Comparison of ENCODE assay signal across 1 cellular context in genomic region chrX:49043220-49043986, GRCh38.
TF ChIP-seq lines count a peak whose summit lies in the region.

Gene TFE3, minus strand, starts transcription at chrX:49043357. Its CDS starts 131 bp downstream, at chrX:49043226.

TF ChIP-seq in GM12878, 131 proteins besides CTCF, POLR2A, EP300 and RAD21 (continued from another document and continues in another):
- no peak for TF ChIP-seq EZH2 (IDR thresholded peaks at IDR 0.05; ENCODE audit: borderline replicate concordance, control insufficient read depth, low read depth, low read length)
- TF ChIP-seq BRCA1 (IDR thresholded peaks at IDR 0.05; ENCODE audit: low read depth, low read length) = no peak
- no peak; the same call in 1 of the 2 replicates for TF ChIP-seq SMARCA5 (IDR thresholded peaks at IDR 0.05)
- no peak for TF ChIP-seq CUX1 (IDR thresholded peaks at IDR 0.05; ENCODE audit: insufficient replicate concordance, low read depth, low read length)
- no peak for TF ChIP-seq STAT1 (conservative IDR thresholded peaks at IDR 0.05)
- TF ChIP-seq BACH1 (IDR thresholded peaks at IDR 0.05; ENCODE audit: borderline replicate concordance) = no peak
- TF ChIP-seq E2F4 (IDR thresholded peaks at IDR 0.05; ENCODE audit: low read depth, low read length) = no peak
- TF ChIP-seq ESRRA (IDR thresholded peaks at IDR 0.05; ENCODE audit: low read length) = no peak
- peak; percentile 52; the same call in 1 of the 2 replicates for TF ChIP-seq TAF1 (IDR thresholded peaks at IDR 0.05; ENCODE audit: borderline replicate concordance, low read depth, low read length)
- no peak for TF ChIP-seq TCF3 (IDR thresholded peaks at IDR 0.05; ENCODE audit: borderline replicate concordance, insufficient read depth, low read depth, low read length)
- no peak for TF ChIP-seq FOS (IDR thresholded peaks at IDR 0.05; ENCODE audit: borderline replicate concordance, extremely low read depth, insufficient read length)
- TF ChIP-seq CBFB (IDR thresholded peaks at IDR 0.05; ENCODE audit: low read depth) = no peak
- TF ChIP-seq KLF5 (IDR thresholded peaks at IDR 0.05; ENCODE audit: partially characterized antibody) = no peak
- TF ChIP-seq USF1 (IDR thresholded peaks at IDR 0.05; ENCODE audit: borderline replicate concordance, extremely low read length, insufficient read depth, low read depth, low read length) = no peak
- TF ChIP-seq HCFC1 (IDR thresholded peaks at IDR 0.05; ENCODE audit: low read length) = no peak
- TF ChIP-seq MTA3 (IDR thresholded peaks at IDR 0.05; ENCODE audit: borderline replicate concordance, low read length) = no peak
- TF ChIP-seq ZBTB33 (IDR thresholded peaks at IDR 0.05) = no peak
- TF ChIP-seq SPI1 (IDR thresholded peaks at IDR 0.05; ENCODE audit: borderline replicate concordance, insufficient read depth, low read depth, low read length) = no peak
- TF ChIP-seq SMC3 (IDR thresholded peaks at IDR 0.05; ENCODE audit: borderline replicate concordance, low read length) = peak; percentile 43; the same call in 1 of the 2 replicates
- peak; percentile 26; the same call in 1 of the 2 replicates for TF ChIP-seq YY1 (IDR thresholded peaks at IDR 0.05; ENCODE audit: low read depth, low read length)
- no peak for TF ChIP-seq NFIC (IDR thresholded peaks at IDR 0.05; ENCODE audit: low read depth, low read length)
- no peak for TF ChIP-seq POU2F2 (IDR thresholded peaks at IDR 0.05; ENCODE audit: borderline replicate concordance, low read depth, low read length)
- no peak for TF ChIP-seq DPF2 (IDR thresholded peaks at IDR 0.05)
- no peak for TF ChIP-seq IRF4 (IDR thresholded peaks at IDR 0.05; ENCODE audit: low read depth, low read length)
- TF ChIP-seq RUNX3 (IDR thresholded peaks at IDR 0.05; ENCODE audit: low read length) = peak; percentile 31; the same call in 1 of the 2 replicates
- TF ChIP-seq, protein P1, sequence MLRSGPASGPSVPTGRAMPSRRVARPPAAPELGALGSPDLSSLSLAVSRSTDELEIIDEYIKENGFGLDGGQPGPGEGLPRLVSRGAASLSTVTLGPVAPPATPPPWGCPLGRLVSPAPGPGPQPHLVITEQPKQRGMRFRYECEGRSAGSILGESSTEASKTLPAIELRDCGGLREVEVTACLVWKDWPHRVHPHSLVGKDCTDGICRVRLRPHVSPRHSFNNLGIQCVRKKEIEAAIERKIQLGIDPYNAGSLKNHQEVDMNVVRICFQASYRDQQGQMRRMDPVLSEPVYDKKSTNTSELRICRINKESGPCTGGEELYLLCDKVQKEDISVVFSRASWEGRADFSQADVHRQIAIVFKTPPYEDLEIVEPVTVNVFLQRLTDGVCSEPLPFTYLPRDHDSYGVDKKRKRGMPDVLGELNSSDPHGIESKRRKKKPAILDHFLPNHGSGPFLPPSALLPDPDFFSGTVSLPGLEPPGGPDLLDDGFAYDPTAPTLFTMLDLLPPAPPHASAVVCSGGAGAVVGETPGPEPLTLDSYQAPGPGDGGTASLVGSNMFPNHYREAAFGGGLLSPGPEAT (IDR thresholded peaks at IDR 0.05; ENCODE audit: low read depth) = no peak
- peak; percentile 73 for TF ChIP-seq SP1 (IDR thresholded peaks at IDR 0.05; ENCODE audit: low read depth, low read length)
- peak in 1 of 2 experiments; percentile 67; a peak in 2 of 3 replicates for TF ChIP-seq EGR1 (IDR thresholded peaks at IDR 0.05; ENCODE audit: borderline replicate concordance in 1 of 2, low read depth in 2 of 2, low read length in 2 of 2)
- TF ChIP-seq, protein P2, sequence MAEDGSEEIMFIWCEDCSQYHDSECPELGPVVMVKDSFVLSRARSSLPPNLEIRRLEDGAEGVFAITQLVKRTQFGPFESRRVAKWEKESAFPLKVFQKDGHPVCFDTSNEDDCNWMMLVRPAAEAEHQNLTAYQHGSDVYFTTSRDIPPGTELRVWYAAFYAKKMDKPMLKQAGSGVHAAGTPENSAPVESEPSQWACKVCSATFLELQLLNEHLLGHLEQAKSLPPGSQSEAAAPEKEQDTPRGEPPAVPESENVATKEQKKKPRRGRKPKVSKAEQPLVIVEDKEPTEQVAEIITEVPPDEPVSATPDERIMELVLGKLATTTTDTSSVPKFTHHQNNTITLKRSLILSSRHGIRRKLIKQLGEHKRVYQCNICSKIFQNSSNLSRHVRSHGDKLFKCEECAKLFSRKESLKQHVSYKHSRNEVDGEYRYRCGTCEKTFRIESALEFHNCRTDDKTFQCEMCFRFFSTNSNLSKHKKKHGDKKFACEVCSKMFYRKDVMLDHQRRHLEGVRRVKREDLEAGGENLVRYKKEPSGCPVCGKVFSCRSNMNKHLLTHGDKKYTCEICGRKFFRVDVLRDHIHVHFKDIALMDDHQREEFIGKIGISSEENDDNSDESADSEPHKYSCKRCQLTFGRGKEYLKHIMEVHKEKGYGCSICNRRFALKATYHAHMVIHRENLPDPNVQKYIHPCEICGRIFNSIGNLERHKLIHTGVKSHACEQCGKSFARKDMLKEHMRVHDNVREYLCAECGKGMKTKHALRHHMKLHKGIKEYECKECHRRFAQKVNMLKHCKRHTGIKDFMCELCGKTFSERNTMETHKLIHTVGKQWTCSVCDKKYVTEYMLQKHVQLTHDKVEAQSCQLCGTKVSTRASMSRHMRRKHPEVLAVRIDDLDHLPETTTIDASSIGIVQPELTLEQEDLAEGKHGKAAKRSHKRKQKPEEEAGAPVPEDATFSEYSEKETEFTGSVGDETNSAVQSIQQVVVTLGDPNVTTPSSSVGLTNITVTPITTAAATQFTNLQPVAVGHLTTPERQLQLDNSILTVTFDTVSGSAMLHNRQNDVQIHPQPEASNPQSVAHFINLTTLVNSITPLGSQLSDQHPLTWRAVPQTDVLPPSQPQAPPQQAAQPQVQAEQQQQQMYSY (CRISPR knock-in tag; IDR thresholded peaks at IDR 0.05) = no peak
- no peak for TF ChIP-seq KAT2A (conservative IDR thresholded peaks at IDR 0.05; ENCODE audit: control insufficient read depth, low read depth, low read length)
- 0 out of 4 replicates have a peak, but pooled peaks of 1 of the 2 experiments have one; percentile 22 for TF ChIP-seq IKZF2 (IDR thresholded peaks at IDR 0.05)
- peak in 1 of 2 experiments; percentile 8; a peak in 1 of 4 replicates for TF ChIP-seq BHLHE40 (IDR thresholded peaks at IDR 0.05; ENCODE audit: borderline replicate concordance in 1 of 2, low read depth in 2 of 2, low read length in 1 of 2)
- TF ChIP-seq RELA (IDR thresholded peaks at IDR 0.05; ENCODE audit: borderline replicate concordance, partially characterized antibody) = no peak
- TF ChIP-seq CREB1 (IDR thresholded peaks at IDR 0.05; ENCODE audit: low read depth) = peak; percentile 86
- TF ChIP-seq PAX5 (IDR thresholded peaks at IDR 0.05; ENCODE audit: borderline replicate concordance, low read depth, low read length) = no peak
- no peak for TF ChIP-seq RCOR1 (conservative IDR thresholded peaks at IDR 0.05; ENCODE audit: low read depth, low read length)
- TF ChIP-seq ATF7 (IDR thresholded peaks at IDR 0.05; ENCODE audit: low read depth) = peak; percentile 53; the same call in 1 of the 2 replicates
- TF ChIP-seq SIX5 (IDR thresholded peaks at IDR 0.05; ENCODE audit: low read depth, low read length, severe bottlenecking) = no peak
- no peak for TF ChIP-seq RBBP5 (conservative IDR thresholded peaks at IDR 0.05)
- TF ChIP-seq ASH2L (IDR thresholded peaks at IDR 0.05; ENCODE audit: borderline replicate concordance, low read depth) = no peak
- TF ChIP-seq CHD4 (IDR thresholded peaks at IDR 0.05) = no peak
- TF ChIP-seq SUZ12 (IDR thresholded peaks at IDR 0.05; ENCODE audit: unreplicated experiment) = no peak
- no peak for TF ChIP-seq ELK1 (IDR thresholded peaks at IDR 0.05; ENCODE audit: low read depth, low read length)
- no peak for TF ChIP-seq NR2C2 (IDR thresholded peaks at IDR 0.05; ENCODE audit: borderline replicate concordance, control insufficient read depth, insufficient read length, low read depth)
- no peak; the same call in 1 of the 2 replicates for TF ChIP-seq IKZF1 (conservative IDR thresholded peaks at IDR 0.05)
- no peak for TF ChIP-seq LARP7 (IDR thresholded peaks at IDR 0.05)
- TF ChIP-seq NRF1 (conservative IDR thresholded peaks at IDR 0.05; ENCODE audit: low read depth, low read length) = peak; percentile 83
